In genomic region chr12:31947971-31948370, GRCh38 we compare ENCODE assay signal across 27 cellular contexts. TPM values are rescaled to one million over a fixed set of nuclear protein-coding genes. Genes with fewer than 3 reads are reported as not detected.
DNase-seq lines count a peak whose midpoint lies in the region; ATAC-seq, FAIRE-seq and TF ChIP-seq lines count a peak whose summit lies in the region.
"Had no signal": no experiment of that assay in that cellular context is flagged by ENCODE, and none has a peak within 500 bp of the region (broad histone marks: within the 10 kb centered on the region; RNA-seq: fewer than 3 reads in every experiment).

No MANE protein-coding gene starts in this region.

- DNase-seq in Caco-2 (peak in 1 of 2 experiments; percentile 43), activated B cell treated with CpG ODN at 0.5 μM for 24 hours (no peak), endodermal cell (peak; percentile 20), HepG2 (ENCODE audit: low spot score) (no peak), stomach (no peak), left lung (no peak)
- DNase-seq in effector memory CD4-positive, alpha-beta T cell: no peak
- DNase-seq: 8988T; ACHN; AML-193; BE2C; Calu3; CD4-positive, alpha-beta T cell; CD8-positive, alpha-beta memory T cell; DMS153; DND-41; GOT3; HFFc6 had no signal

- peaks cover 79% of the 10 kb centered on the region for H3K9me3 ChIP-seq in Caco-2
- peaks cover 91% of the 10 kb centered on the region for H3K9me3 ChIP-seq in endodermal cell (ENCODE audit: control insufficient read depth, low read length)
- H3K9me3 ChIP-seq in HepG2 (ENCODE audit: low read length): peaks cover 11% of the 10 kb centered on the region; the same call in 1 of the 2 replicates
- peaks cover 0 to 14% (median 7%) of the 10 kb centered on the region in 4 donors for H3K9me3 ChIP-seq in stomach
- H3K9me3 ChIP-seq in effector memory CD4-positive, alpha-beta T cell (ENCODE audit: control insufficient read depth, low read length): no peaks in the 10 kb centered on the region
- peaks cover 0 to 35% of the 10 kb centered on the region in 2 donors for H3K9me3 ChIP-seq in left lung
- H3K9me3 ChIP-seq: A549, BE2C, HAP-1 had no signal

- no peak for TF ChIP-seq RAD21 in HepG2 (CRISPR knock-in tag; IDR thresholded peaks at IDR 0.05)

- peaks cover 41% of the 10 kb centered on the region for H3K4me1 Mint-ChIP-seq in Caco-2 (ENCODE audit: low read depth, unreplicated experiment)
- H3K4me1 Mint-ChIP-seq in activated B cell treated with CpG ODN at 0.5 μM for 24 hours: peaks cover 37% of the 10 kb centered on the region
- peaks cover 6% of the 10 kb centered on the region for H3K4me1 Mint-ChIP-seq in endodermal cell

- TSS peak; percentile 65 for BruUV-seq in Caco-2 (replicated peaks; lab: Mats Ljungman, UMichigan)
- no TSS peak for BruUV-seq in HepG2 (replicated peaks; lab: Mats Ljungman, UMichigan)

- in situ Hi-C loops in HepG2 (cut with HindIII; ENCODE audit: extremely low pct_ligation_motif_present, low pct_unique_long_range_greater_than_20kb): no loop called here

- H3K4me2 ChIP-seq in HepG2 (ENCODE audit: low read depth, low read length): no peak overlapping the region
- H3K4me2 ChIP-seq: A549; BLaER1 treated with 17β-estradiol and CSF1 and Interleukin-3, amounts not matched to agents 10 nM and 100 nM had no signal

- peaks cover 55% of the 10 kb centered on the region for H3K36me3 Mint-ChIP-seq in Caco-2 (ENCODE audit: insufficient read depth, unreplicated experiment)
- peaks cover 55% of the 10 kb centered on the region for H3K36me3 Mint-ChIP-seq in activated B cell treated with CpG ODN at 0.5 μM for 24 hours (ENCODE audit: low read depth)
- peaks cover 53% of the 10 kb centered on the region for H3K36me3 Mint-ChIP-seq in endodermal cell (ENCODE audit: low read depth)

- H4K20me1 ChIP-seq in HepG2 (ENCODE audit: insufficient read depth, low read length): no peaks in the 10 kb centered on the region
- H4K20me1 ChIP-seq: BLaER1 treated with 17β-estradiol and CSF1 and Interleukin-3, amounts not matched to agents 10 nM and 100 nM had no signal

- H3K27ac ChIP-seq in endodermal cell (ENCODE audit: low read depth, low read length): no peak overlapping the region
- H3K27ac ChIP-seq in HepG2 (ENCODE audit: extremely low read length, insufficient read depth, low read length): peak overlapping the region; percentile 45
- no peak overlapping the region for H3K27ac ChIP-seq in stomach
- H3K27ac ChIP-seq in effector memory CD4-positive, alpha-beta T cell (ENCODE audit: insufficient read depth, low read length, poor library complexity, severe bottlenecking): no peak overlapping the region
- no peak overlapping the region for H3K27ac ChIP-seq in left lung
- H3K27ac ChIP-seq: A549; BLaER1 treated with 17β-estradiol and CSF1 and Interleukin-3, amounts not matched to agents 10 nM and 100 nM had no signal

- 95 to 100% methylated on average over 3 to 6 of the region's 6 CpGs for WGBS in endodermal cell (ENCODE audit: insufficient coverage in 1 of 2, insufficient read length in 1 of 2), 2 experiments
- WGBS in HepG2 (ENCODE audit: low lambda C conversion rate): 72% methylated on average over 6 of the region's 6 CpGs
- 90 to 94% (median 92%) methylated on average over 6 of the region's 6 CpGs for WGBS in stomach, 5 donors

- H2AFZ ChIP-seq in HepG2 (ENCODE audit: low read length): no peak overlapping the region

- H3K27me3 Mint-ChIP-seq in Caco-2 (ENCODE audit: insufficient read depth, unreplicated experiment): no peaks in the 10 kb centered on the region
- no peaks in the 10 kb centered on the region for H3K27me3 Mint-ChIP-seq in activated B cell treated with CpG ODN at 0.5 μM for 24 hours
- no peaks in the 10 kb centered on the region for H3K27me3 Mint-ChIP-seq in endodermal cell (ENCODE audit: insufficient read depth)
- H3K27me3 Mint-ChIP-seq: CD4-positive, alpha-beta T cell; CD8-positive, alpha-beta memory T cell had no signal

- peak overlapping the region; percentile 79 for H3K27ac Mint-ChIP-seq in Caco-2 (ENCODE audit: unreplicated experiment)
- peak overlapping the region; percentile 8 for H3K27ac Mint-ChIP-seq in activated B cell treated with CpG ODN at 0.5 μM for 24 hours
- H3K27ac Mint-ChIP-seq in endodermal cell: no peak overlapping the region
- H3K27ac Mint-ChIP-seq: CD4-positive, alpha-beta T cell; HFFc6 had no signal

- H3K36me3 ChIP-seq in Caco-2 (ENCODE audit: control insufficient read depth, insufficient read depth, low read length) (peaks cover 2% of the 10 kb centered on the region; the same call in 1 of the 2 replicates), endodermal cell (ENCODE audit: control insufficient read depth, insufficient read depth, low read length) (no peaks in the 10 kb centered on the region), HepG2 (replicated peaks in 1 of 2; ENCODE audit: control insufficient read depth in 1 of 2, insufficient read depth in 2 of 2, low read length in 2 of 2) (no peaks in the 10 kb centered on the region), stomach (no peaks in the 10 kb centered on the region), left lung (no peaks in the 10 kb centered on the region)
- no peaks in the 10 kb centered on the region for H3K36me3 ChIP-seq in effector memory CD4-positive, alpha-beta T cell (ENCODE audit: control insufficient read depth, insufficient read depth, low read length)
- H3K36me3 ChIP-seq: BE2C, HAP-1 had no signal

- POLR2A ChIA-PET in Caco-2 (lab: Charles Lee) (no interaction called here), activated B cell treated with CpG ODN at 0.5 μM for 24 hours (lab: Charles Lee) (no interaction called here), HepG2 (lab: Yijun Ruan, JAX) (no interaction called here)

- H3K4me1 ChIP-seq in Caco-2 (peaks cover 23% of the 10 kb centered on the region), endodermal cell (ENCODE audit: control insufficient read depth, insufficient read depth, low read length) (no peaks in the 10 kb centered on the region), HepG2 (ENCODE audit: insufficient read depth, low read length) (peaks cover 24% of the 10 kb centered on the region), stomach (no peaks in the 10 kb centered on the region), left lung (no peaks in the 10 kb centered on the region)
- peaks cover 4% of the 10 kb centered on the region for H3K4me1 ChIP-seq in effector memory CD4-positive, alpha-beta T cell (ENCODE audit: control insufficient read depth, insufficient read depth, low read length, poor library complexity, severe bottlenecking)
- H3K4me1 ChIP-seq: A549, BE2C, HAP-1 had no signal

- ATAC-seq in activated B cell treated with CpG ODN at 0.5 μM for 24 hours (ENCODE audit: low read depth) (no peak), HepG2 (no peak), GM18858 (IDR thresholded peaks at IDR 0.05; ENCODE audit: unreplicated experiment) (no peak), left lung (no peak)
- ATAC-seq: A549 had no signal

- H3K4me3 Mint-ChIP-seq in Caco-2 (ENCODE audit: unreplicated experiment) (peak overlapping the region; percentile 37), activated B cell treated with CpG ODN at 0.5 μM for 24 hours (no peak overlapping the region), endodermal cell (no peak overlapping the region)
- H3K4me3 Mint-ChIP-seq: CD14-positive monocyte; CD4-positive, alpha-beta T cell; HFFc6 had no signal

- TF ChIP-seq CTCF in Caco-2 (IDR thresholded peaks at IDR 0.05; ENCODE audit: insufficient read depth in 1 of 2, low read depth in 1 of 2, low read length in 1 of 2, severe bottlenecking in 1 of 2, unreplicated experiment in 1 of 2) (no peak), activated B cell treated with CpG ODN at 0.5 μM for 24 hours (IDR thresholded peaks at IDR 0.05) (no peak), endodermal cell (conservative IDR thresholded peaks at IDR 0.05) (no peak), HepG2 (CRISPR knock-in tag; IDR thresholded peaks at IDR 0.05) (no peak), stomach (IDR thresholded peaks at IDR 0.05) (no peak), left lung (IDR thresholded peaks at IDR 0.05) (no peak)

- no peak overlapping the region for H3K4me3 ChIP-seq in Caco-2 (ENCODE audit: low read depth, low read length)
- H3K4me3 ChIP-seq in endodermal cell (ENCODE audit: low read length): peak overlapping the region; percentile 47
- H3K4me3 ChIP-seq in HepG2 (replicated peaks in 1 of 3; ENCODE audit: insufficient read depth in 1 of 3, low read depth in 2 of 3, low read length in 3 of 3): no peak overlapping the region
- no peak overlapping the region for H3K4me3 ChIP-seq in stomach
- H3K4me3 ChIP-seq in effector memory CD4-positive, alpha-beta T cell (ENCODE audit: insufficient read depth, low read depth, low read length, poor library complexity, severe bottlenecking): no peak overlapping the region
- H3K4me3 ChIP-seq in left lung: no peak overlapping the region
- H3K4me3 ChIP-seq: A549; BLaER1 treated with 17β-estradiol and CSF1 and Interleukin-3, amounts not matched to agents 10 nM and 100 nM; HAP-1 had no signal

- H3K79me2 ChIP-seq in HepG2 (ENCODE audit: insufficient read depth, low read length): no peaks in the 10 kb centered on the region

- no peak for TF ChIP-seq POLR2A in HepG2 (IDR thresholded peaks at IDR 0.05; ENCODE audit: insufficient read depth in 1 of 2, low read depth in 2 of 2, low read length in 2 of 2)
- TF ChIP-seq POLR2A in stomach (IDR thresholded peaks at IDR 0.05): no peak

- TF ChIP-seq EP300 in HepG2 (IDR thresholded peaks at IDR 0.05; ENCODE audit: low read depth in 2 of 2, low read length in 2 of 2) (no peak), HepG2 (CRISPR knock-in tag; IDR thresholded peaks at IDR 0.05; ENCODE audit: borderline replicate concordance) (no peak), stomach (IDR thresholded peaks at IDR 0.05) (no peak)

- intact Hi-C loops in Caco-2 (cut with micrococcal nuclease; ENCODE audit: unreplicated experiment) (no loop called here), activated B cell treated with CpG ODN at 0.5 μM for 24 hours (cut with micrococcal nuclease) (no loop called here), HepG2 (cut with micrococcal nuclease; ENCODE audit: unreplicated experiment) (no loop called here), stomach (cut with DNase I; ENCODE audit: low total_unique reads) (no loop called here), left lung (cut with DNase I) (no loop called here)

- H3K9ac ChIP-seq in endodermal cell (ENCODE audit: extremely low read depth, low read length, poor library complexity, severe bottlenecking): no peak overlapping the region
- H3K9ac ChIP-seq in HepG2 (ENCODE audit: insufficient read depth, low read depth, low read length): no peak overlapping the region
- H3K9ac ChIP-seq: BLaER1 treated with 17β-estradiol and CSF1 and Interleukin-3, amounts not matched to agents 10 nM and 100 nM had no signal

- H3K27me3 ChIP-seq in Caco-2 (replicated peaks; ENCODE audit: control insufficient read depth, insufficient read depth, low read length) (no peaks in the 10 kb centered on the region), endodermal cell (ENCODE audit: control insufficient read depth, insufficient read depth, low read length, poor library complexity, severe bottlenecking) (no peaks in the 10 kb centered on the region), HepG2 (ENCODE audit: control insufficient read depth in 1 of 2, insufficient read depth in 2 of 2, low read length in 2 of 2) (no peaks in the 10 kb centered on the region), stomach (no peaks in the 10 kb centered on the region), left lung (no peaks in the 10 kb centered on the region)
- no peaks in the 10 kb centered on the region for H3K27me3 ChIP-seq in effector memory CD4-positive, alpha-beta T cell (replicated peaks; ENCODE audit: control insufficient read depth, insufficient read depth, low read length, poor library complexity, severe bottlenecking)
- H3K27me3 ChIP-seq: BE2C; BLaER1 treated with 17β-estradiol and CSF1 and Interleukin-3, amounts not matched to agents 10 nM and 100 nM had no signal

- no peak for FAIRE-seq in HepG2 (lab: Jason Lieb, UNC)
- FAIRE-seq: A549, G401.6, GM12892, GM19239, H54 had no signal

- CTCF ChIA-PET in Caco-2 (lab: Charles Lee) (no interaction called here), activated B cell treated with CpG ODN at 0.5 μM for 24 hours (lab: Charles Lee) (no interaction called here), HepG2 (lab: Yijun Ruan, JAX; ENCODE audit: low intra/inter-chr PET ratio, low total read pairs) (no interaction called here)

- H3K9me3 Mint-ChIP-seq in Caco-2 (ENCODE audit: unreplicated experiment) (peaks cover 84% of the 10 kb centered on the region), activated B cell treated with CpG ODN at 0.5 μM for 24 hours (peaks cover 22% of the 10 kb centered on the region), endodermal cell (peaks cover 91% of the 10 kb centered on the region)

RNA-seq across cellular contexts. Expression of gene RESF1, which starts 11.2 kb away (rescaled TPM):
- 110 and 118 TPM in 2 replicates for total RNA-seq in Caco-2 (2022)
- total RNA-seq in activated B cell treated with CpG ODN at 0.5 μM for 24 hours: 286 and 299 TPM in 2 replicates
- total RNA-seq in endodermal cell: 100 to 1,000 TPM; 152 to 201 TPM
- polyA plus RNA-seq in endodermal cell (2013, experiment 1 of 2): 42.0 TPM
- polyA plus RNA-seq in endodermal cell (2013, experiment 2 of 2): 45.3 TPM
- total RNA-seq in HepG2 (2016; rRNA removed; fragmentation: Illumina TruSeq; extraction: Trizol): 16.8 and 19.6 TPM in 2 replicates
- total RNA-seq in HepG2 (2016; cell fraction: cytosol; rRNA removed; fragmentation: Illumina TruSeq; extraction: Trizol; ENCODE audit: low read depth): 7.5 and 7.6 TPM in 2 replicates
- 17.0 and 17.2 TPM in 2 replicates for total RNA-seq in HepG2 (2016; cell fraction: insoluble cytoplasmic fraction; rRNA removed; fragmentation: Illumina TruSeq; extraction: Trizol)
- total RNA-seq in HepG2 (2016; cell fraction: membrane; rRNA removed; fragmentation: Illumina TruSeq; extraction: Trizol): 14.6 and 16.5 TPM in 2 replicates
- total RNA-seq in HepG2 (2016; cell fraction: nucleus; rRNA removed; fragmentation: Illumina TruSeq; extraction: Trizol): 21.5 and 27.0 TPM in 2 replicates
- 7.9 and 8.1 TPM in 2 replicates for polyA plus RNA-seq in HepG2 (2011; rRNA removed)
- polyA plus RNA-seq in HepG2 (2011; cell fraction: cytosol; rRNA removed): 3.8 and 6.9 TPM in 2 replicates
- 5.4 and 9.5 TPM in 2 replicates for polyA plus RNA-seq in HepG2 (2011; cell fraction: nucleus; rRNA removed)
- polyA plus RNA-seq in HepG2 (2012): 13.3 and 13.5 TPM in 2 replicates
- polyA plus RNA-seq in HepG2 (2016; cell fraction: cytosol; fragmentation: Illumina TruSeq; extraction: Trizol; ENCODE audit: low read depth): 8.1 and 10.1 TPM in 2 replicates
- 14.7 and 15.3 TPM in 2 replicates for polyA plus RNA-seq in HepG2 (2016; cell fraction: insoluble cytoplasmic fraction; fragmentation: Illumina TruSeq; extraction: Trizol; ENCODE audit: low read depth)
- 10.7 and 12.4 TPM in 2 replicates for polyA plus RNA-seq in HepG2 (2016; cell fraction: membrane; fragmentation: Illumina TruSeq; extraction: Trizol; ENCODE audit: low read depth)
- polyA plus RNA-seq in HepG2 (2016; cell fraction: nucleus; fragmentation: Illumina TruSeq; extraction: Trizol; ENCODE audit: insufficient read depth, low read depth): 25.7 and 28.8 TPM in 2 replicates
- 4.4 and 8.3 TPM in 2 replicates for polyA minus RNA-seq in HepG2 (2011; rRNA and poly(A)+ RNA removed; ENCODE audit: low replicate concordance)
- 11.1 and 13.0 TPM in 2 replicates for polyA minus RNA-seq in HepG2 (2011; cell fraction: cytosol; rRNA and poly(A)+ RNA removed)
- 25.9 and 43.3 TPM in 2 replicates for polyA minus RNA-seq in HepG2 (2011; cell fraction: nucleus; rRNA and poly(A)+ RNA removed)
- 100 to 1,000 TPM in 2 of 5 donors, 10 to 100 TPM in 3; 48.1 to 255 (median 80.0) TPM for total RNA-seq in stomach
- polyA plus RNA-seq in stomach: 10 to 100 TPM; 15.4 to 32.0 (median 25.8) TPM
- 100 to 1,000 TPM in 1 of 2 donors, 10 to 100 TPM in 1; 32.6 to 137 TPM for total RNA-seq in left lung
